2 cellular contexts compared by ENCODE assay signal in genomic region chr12:121608301-121608700, GRCh38.
TF ChIP-seq lines count a peak whose summit lies in the region.

No MANE protein-coding gene starts in this region.

TF ChIP-seq in A549, 52 proteins besides CTCF, POLR2A, EP300 and RAD21:
- peak; percentile 91 for TF ChIP-seq MAFK (IDR thresholded peaks at IDR 0.05; ENCODE audit: partially characterized antibody)
- no peak for TF ChIP-seq NFE2L2 (conservative IDR thresholded peaks at IDR 0.05; ENCODE audit: low read length)
- TF ChIP-seq HEYL (CRISPR knock-in tag; IDR thresholded peaks at IDR 0.05): no peak

TF ChIP-seq in K562, 482 proteins besides CTCF, POLR2A, EP300 and RAD21:
- TF ChIP-seq MAFK (IDR thresholded peaks at IDR 0.05; ENCODE audit: low read length): peak; percentile 73
- TF ChIP-seq REST (CRISPR knock-in tag; IDR thresholded peaks at IDR 0.05; ENCODE audit: low read depth): no peak
- no peak for TF ChIP-seq CSDE1 (IDR thresholded peaks at IDR 0.05)
- no peak for TF ChIP-seq SMAD4 (CRISPR knock-in tag; conservative IDR thresholded peaks at IDR 0.05)
- TF ChIP-seq ZZZ3 (IDR thresholded peaks at IDR 0.05): no peak
- peak; percentile 82 for TF ChIP-seq C11orf30 (IDR thresholded peaks at IDR 0.05; ENCODE audit: low read depth)
- TF ChIP-seq MAFF (IDR thresholded peaks at IDR 0.05; ENCODE audit: low read length): peak; percentile 69
- TF ChIP-seq DIDO1 (tag; IDR thresholded peaks at IDR 0.05; ENCODE audit: low read depth): no peak
- no peak for TF ChIP-seq CHD7 (IDR thresholded peaks at IDR 0.05; ENCODE audit: low read depth, low read length)
- TF ChIP-seq ZNF316 (IDR thresholded peaks at IDR 0.05): peak; percentile 89
- TF ChIP-seq SLC30A9 (CRISPR knock-in tag; IDR thresholded peaks at IDR 0.05): no peak
- TF ChIP-seq MYC (IDR thresholded peaks at IDR 0.05; ENCODE audit: low read depth, low read length): no peak
- TF ChIP-seq MYC (CRISPR knock-in tag; IDR thresholded peaks at IDR 0.05; ENCODE audit: borderline replicate concordance, low read depth): no peak
- TF ChIP-seq MAFG (tag; conservative IDR thresholded peaks at IDR 0.05): peak; percentile 72
- no peak for TF ChIP-seq SNIP1 (IDR thresholded peaks at IDR 0.05; ENCODE audit: low read depth)
- no peak for TF ChIP-seq ETV6 (IDR thresholded peaks at IDR 0.05; ENCODE audit: borderline replicate concordance in 1 of 2, low read depth in 2 of 2, low read length in 1 of 2)
- TF ChIP-seq ETV6 (CRISPR knock-in tag; IDR thresholded peaks at IDR 0.05; ENCODE audit: borderline replicate concordance): no peak
- TF ChIP-seq CCNT2 (IDR thresholded peaks at IDR 0.05; ENCODE audit: borderline replicate concordance, extremely low read depth, insufficient read length, low read depth, low read length): no peak
- no peak for TF ChIP-seq ZNF224 (CRISPR knock-in tag; IDR thresholded peaks at IDR 0.05)
- no peak for TF ChIP-seq ZNF77 (CRISPR knock-in tag; IDR thresholded peaks at IDR 0.05)
- no peak for TF ChIP-seq ZNF583 (CRISPR knock-in tag; IDR thresholded peaks at IDR 0.05)
- TF ChIP-seq DNMT1 (IDR thresholded peaks at IDR 0.05): no peak
- peak; percentile 43 for TF ChIP-seq RBM25 (IDR thresholded peaks at IDR 0.05; ENCODE audit: low read depth, low read length, severe bottlenecking)
- no peak for TF ChIP-seq MYBL2 (IDR thresholded peaks at IDR 0.05; ENCODE audit: low read depth)
- no peak for TF ChIP-seq MYBL2 (CRISPR knock-in tag; IDR thresholded peaks at IDR 0.05; ENCODE audit: borderline replicate concordance)
- TF ChIP-seq SIRT6 (IDR thresholded peaks at IDR 0.05; ENCODE audit: low read depth, low read length): no peak
- no peak for TF ChIP-seq MEIS2 (IDR thresholded peaks at IDR 0.05; ENCODE audit: partially characterized antibody)
- no peak for TF ChIP-seq ID3 (CRISPR knock-in tag; IDR thresholded peaks at IDR 0.05)
- no peak for TF ChIP-seq ID3 (tag; IDR thresholded peaks at IDR 0.05)
- no peak for TF ChIP-seq ZBTB1 (CRISPR knock-in tag; IDR thresholded peaks at IDR 0.05; ENCODE audit: borderline replicate concordance, low read depth)
- no peak for TF ChIP-seq SMC3 (conservative IDR thresholded peaks at IDR 0.05; ENCODE audit: insufficient read depth, low read depth, low read length)
